Comparison of ENCODE assay signal across 1 cellular context in the genomic region with DNA sequence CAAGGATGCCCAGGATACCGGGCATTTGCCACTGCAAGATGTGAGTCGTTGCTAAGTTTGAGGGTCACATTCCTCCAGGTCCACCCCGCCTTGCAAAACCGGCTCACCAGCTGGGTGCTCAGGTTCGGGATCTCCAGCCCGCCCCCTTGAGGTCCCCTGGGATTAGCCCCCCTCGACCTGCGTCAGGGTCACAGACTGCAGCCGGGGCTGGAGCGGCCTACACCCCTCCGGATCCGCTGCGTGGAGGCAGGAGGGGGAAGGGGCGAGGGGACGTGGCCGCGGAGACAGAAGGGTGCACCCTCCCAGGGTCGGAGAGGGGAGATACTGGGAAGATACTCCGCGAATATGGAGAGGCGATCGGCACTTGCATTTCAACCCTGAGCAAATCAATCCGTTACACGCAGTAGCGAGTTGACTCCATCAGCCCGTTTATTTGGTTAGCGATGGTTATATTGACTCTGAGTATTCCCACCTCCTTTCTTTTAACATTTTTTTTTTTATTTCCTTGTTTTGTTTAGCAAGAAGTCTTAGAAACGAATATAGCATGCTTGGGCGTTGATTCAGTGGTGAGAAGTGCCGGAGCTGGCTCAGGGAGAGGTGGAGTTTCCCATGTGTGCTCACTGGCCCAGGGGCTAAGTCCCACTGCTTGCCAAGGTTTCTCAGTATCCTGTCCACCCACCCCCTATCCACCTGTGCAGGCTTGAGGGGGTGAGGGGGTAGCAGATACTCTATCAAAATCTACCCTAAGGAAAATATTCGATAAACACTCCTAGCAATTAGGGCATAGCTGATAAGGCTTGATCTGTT.
TF ChIP-seq lines count a peak whose summit lies in the region.

No MANE protein-coding gene starts in this region.

TF ChIP-seq in HepG2, 621 proteins besides CTCF, POLR2A, EP300 and RAD21 (continued from another document and continues in another):
- TF ChIP-seq, protein P1, sequence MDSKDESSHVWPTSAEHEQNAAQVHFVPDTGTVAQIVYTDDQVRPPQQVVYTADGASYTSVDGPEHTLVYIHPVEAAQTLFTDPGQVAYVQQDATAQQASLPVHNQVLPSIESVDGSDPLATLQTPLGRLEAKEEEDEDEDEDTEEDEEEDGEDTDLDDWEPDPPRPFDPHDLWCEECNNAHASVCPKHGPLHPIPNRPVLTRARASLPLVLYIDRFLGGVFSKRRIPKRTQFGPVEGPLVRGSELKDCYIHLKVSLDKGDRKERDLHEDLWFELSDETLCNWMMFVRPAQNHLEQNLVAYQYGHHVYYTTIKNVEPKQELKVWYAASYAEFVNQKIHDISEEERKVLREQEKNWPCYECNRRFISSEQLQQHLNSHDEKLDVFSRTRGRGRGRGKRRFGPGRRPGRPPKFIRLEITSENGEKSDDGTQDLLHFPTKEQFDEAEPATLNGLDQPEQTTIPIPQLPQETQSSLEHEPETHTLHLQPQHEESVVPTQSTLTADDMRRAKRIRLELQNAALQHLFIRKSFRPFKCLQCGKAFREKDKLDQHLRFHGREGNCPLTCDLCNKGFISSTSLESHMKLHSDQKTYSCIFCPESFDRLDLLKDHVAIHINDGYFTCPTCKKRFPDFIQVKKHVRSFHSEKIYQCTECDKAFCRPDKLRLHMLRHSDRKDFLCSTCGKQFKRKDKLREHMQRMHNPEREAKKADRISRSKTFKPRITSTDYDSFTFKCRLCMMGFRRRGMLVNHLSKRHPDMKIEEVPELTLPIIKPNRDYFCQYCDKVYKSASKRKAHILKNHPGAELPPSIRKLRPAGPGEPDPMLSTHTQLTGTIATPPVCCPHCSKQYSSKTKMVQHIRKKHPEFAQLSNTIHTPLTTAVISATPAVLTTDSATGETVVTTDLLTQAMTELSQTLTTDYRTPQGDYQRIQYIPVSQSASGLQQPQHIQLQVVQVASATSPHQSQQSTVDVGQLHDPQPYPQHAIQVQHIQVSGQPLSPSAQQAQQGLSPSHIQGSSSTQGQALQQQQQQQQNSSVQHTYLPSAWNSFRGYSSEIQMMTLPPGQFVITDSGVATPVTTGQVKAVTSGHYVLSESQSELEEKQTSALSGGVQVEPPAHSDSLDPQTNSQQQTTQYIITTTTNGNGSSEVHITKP (CRISPR knock-in tag; IDR thresholded peaks at IDR 0.05; ENCODE audit: low read depth), result no peak
- TF ChIP-seq ZNF263 (CRISPR knock-in tag; IDR thresholded peaks at IDR 0.05), result no peak
- no peak for TF ChIP-seq ARNT (IDR thresholded peaks at IDR 0.05)
- TF ChIP-seq ZNF468 (CRISPR knock-in tag; IDR thresholded peaks at IDR 0.05), result no peak
- no peak for TF ChIP-seq JUND (CRISPR knock-in tag; IDR thresholded peaks at IDR 0.05)
- no peak for TF ChIP-seq PLRG1 (conservative IDR thresholded peaks at IDR 0.05)
- TF ChIP-seq, protein P2, sequence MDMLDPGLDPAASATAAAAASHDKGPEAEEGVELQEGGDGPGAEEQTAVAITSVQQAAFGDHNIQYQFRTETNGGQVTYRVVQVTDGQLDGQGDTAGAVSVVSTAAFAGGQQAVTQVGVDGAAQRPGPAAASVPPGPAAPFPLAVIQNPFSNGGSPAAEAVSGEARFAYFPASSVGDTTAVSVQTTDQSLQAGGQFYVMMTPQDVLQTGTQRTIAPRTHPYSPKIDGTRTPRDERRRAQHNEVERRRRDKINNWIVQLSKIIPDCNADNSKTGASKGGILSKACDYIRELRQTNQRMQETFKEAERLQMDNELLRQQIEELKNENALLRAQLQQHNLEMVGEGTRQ (IDR thresholded peaks at IDR 0.05; ENCODE audit: low read depth, low read length), result no peak
- TF ChIP-seq, protein P2 (CRISPR knock-in tag; IDR thresholded peaks at IDR 0.05; ENCODE audit: borderline replicate concordance), result no peak
- no peak for TF ChIP-seq PCBP2 (optimal IDR thresholded peaks at IDR 0.05; ENCODE audit: low read depth, low read length, poor library complexity, severe bottlenecking)
- TF ChIP-seq CCAR2 (optimal IDR thresholded peaks at IDR 0.05; ENCODE audit: low read depth, low read length), result no peak
- TF ChIP-seq ZNF207 (IDR thresholded peaks at IDR 0.05; ENCODE audit: borderline replicate concordance), result no peak
- TF ChIP-seq ZMAT3 (CRISPR knock-in tag; conservative IDR thresholded peaks at IDR 0.05), result no peak
- no peak for TF ChIP-seq PHF20 (CRISPR knock-in tag; IDR thresholded peaks at IDR 0.05)
- TF ChIP-seq BHLHE40 (IDR thresholded peaks at IDR 0.05; ENCODE audit: low read length), result no peak
- TF ChIP-seq SMAD9 (CRISPR knock-in tag; IDR thresholded peaks at IDR 0.05), result no peak
- 0 out of 2 replicates have a peak, but pooled peaks have one; percentile 69 for TF ChIP-seq ZNF292 (CRISPR knock-in tag; IDR thresholded peaks at IDR 0.05; ENCODE audit: borderline replicate concordance, low read depth)
- no peak for TF ChIP-seq NFE2L2 (IDR thresholded peaks at IDR 0.05; ENCODE audit: low read length)
- peak; percentile 43 for TF ChIP-seq AGO2 (optimal IDR thresholded peaks at IDR 0.05; ENCODE audit: low read depth, low read length)
- TF ChIP-seq, protein P3, sequence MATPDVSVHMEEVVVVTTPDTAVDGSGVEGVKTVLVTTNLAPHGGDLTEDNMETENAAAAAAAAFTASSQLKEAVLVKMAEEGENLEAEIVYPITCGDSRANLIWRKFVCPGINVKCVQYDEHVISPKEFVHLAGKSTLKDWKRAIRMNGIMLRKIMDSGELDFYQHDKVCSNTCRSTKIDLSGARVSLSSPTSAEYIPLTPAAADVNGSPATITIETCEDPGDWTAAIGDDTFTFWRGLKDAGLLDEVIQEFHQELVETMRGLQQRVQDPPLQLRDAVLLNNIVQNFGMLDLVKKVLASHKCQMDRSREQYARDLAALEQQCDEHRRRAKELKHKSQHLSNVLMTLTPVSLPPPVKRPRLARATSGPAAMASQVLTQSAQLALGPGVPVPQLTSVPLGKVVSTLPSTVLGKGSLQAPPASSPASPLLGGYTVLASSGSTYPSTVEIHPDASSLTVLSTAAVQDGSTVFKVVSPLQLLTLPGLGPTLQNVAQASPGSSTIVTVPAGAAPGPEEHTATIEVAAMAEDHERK (CRISPR knock-in tag; IDR thresholded peaks at IDR 0.05; ENCODE audit: low read depth), result no peak
- no peak for TF ChIP-seq ZNF616 (CRISPR knock-in tag; IDR thresholded peaks at IDR 0.05; ENCODE audit: low read depth)
- TF ChIP-seq MTF1 (CRISPR knock-in tag; IDR thresholded peaks at IDR 0.05), result no peak
- TF ChIP-seq, protein P4, sequence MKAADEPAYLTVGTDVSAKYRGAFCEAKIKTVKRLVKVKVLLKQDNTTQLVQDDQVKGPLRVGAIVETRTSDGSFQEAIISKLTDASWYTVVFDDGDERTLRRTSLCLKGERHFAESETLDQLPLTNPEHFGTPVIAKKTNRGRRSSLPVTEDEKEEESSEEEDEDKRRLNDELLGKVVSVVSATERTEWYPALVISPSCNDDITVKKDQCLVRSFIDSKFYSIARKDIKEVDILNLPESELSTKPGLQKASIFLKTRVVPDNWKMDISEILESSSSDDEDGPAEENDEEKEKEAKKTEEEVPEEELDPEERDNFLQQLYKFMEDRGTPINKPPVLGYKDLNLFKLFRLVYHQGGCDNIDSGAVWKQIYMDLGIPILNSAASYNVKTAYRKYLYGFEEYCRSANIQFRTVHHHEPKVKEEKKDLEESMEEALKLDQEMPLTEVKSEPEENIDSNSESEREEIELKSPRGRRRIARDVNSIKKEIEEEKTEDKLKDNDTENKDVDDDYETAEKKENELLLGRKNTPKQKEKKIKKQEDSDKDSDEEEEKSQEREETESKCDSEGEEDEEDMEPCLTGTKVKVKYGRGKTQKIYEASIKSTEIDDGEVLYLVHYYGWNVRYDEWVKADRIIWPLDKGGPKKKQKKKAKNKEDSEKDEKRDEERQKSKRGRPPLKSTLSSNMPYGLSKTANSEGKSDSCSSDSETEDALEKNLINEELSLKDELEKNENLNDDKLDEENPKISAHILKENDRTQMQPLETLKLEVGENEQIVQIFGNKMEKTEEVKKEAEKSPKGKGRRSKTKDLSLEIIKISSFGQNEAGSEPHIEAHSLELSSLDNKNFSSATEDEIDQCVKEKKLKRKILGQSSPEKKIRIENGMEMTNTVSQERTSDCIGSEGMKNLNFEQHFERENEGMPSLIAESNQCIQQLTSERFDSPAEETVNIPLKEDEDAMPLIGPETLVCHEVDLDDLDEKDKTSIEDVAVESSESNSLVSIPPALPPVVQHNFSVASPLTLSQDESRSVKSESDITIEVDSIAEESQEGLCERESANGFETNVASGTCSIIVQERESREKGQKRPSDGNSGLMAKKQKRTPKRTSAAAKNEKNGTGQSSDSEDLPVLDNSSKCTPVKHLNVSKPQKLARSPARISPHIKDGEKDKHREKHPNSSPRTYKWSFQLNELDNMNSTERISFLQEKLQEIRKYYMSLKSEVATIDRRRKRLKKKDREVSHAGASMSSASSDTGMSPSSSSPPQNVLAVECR (CRISPR knock-in tag; IDR thresholded peaks at IDR 0.05; ENCODE audit: borderline replicate concordance), result peak; percentile 84; the same call in 1 of the 2 replicates
- TF ChIP-seq, protein P5, sequence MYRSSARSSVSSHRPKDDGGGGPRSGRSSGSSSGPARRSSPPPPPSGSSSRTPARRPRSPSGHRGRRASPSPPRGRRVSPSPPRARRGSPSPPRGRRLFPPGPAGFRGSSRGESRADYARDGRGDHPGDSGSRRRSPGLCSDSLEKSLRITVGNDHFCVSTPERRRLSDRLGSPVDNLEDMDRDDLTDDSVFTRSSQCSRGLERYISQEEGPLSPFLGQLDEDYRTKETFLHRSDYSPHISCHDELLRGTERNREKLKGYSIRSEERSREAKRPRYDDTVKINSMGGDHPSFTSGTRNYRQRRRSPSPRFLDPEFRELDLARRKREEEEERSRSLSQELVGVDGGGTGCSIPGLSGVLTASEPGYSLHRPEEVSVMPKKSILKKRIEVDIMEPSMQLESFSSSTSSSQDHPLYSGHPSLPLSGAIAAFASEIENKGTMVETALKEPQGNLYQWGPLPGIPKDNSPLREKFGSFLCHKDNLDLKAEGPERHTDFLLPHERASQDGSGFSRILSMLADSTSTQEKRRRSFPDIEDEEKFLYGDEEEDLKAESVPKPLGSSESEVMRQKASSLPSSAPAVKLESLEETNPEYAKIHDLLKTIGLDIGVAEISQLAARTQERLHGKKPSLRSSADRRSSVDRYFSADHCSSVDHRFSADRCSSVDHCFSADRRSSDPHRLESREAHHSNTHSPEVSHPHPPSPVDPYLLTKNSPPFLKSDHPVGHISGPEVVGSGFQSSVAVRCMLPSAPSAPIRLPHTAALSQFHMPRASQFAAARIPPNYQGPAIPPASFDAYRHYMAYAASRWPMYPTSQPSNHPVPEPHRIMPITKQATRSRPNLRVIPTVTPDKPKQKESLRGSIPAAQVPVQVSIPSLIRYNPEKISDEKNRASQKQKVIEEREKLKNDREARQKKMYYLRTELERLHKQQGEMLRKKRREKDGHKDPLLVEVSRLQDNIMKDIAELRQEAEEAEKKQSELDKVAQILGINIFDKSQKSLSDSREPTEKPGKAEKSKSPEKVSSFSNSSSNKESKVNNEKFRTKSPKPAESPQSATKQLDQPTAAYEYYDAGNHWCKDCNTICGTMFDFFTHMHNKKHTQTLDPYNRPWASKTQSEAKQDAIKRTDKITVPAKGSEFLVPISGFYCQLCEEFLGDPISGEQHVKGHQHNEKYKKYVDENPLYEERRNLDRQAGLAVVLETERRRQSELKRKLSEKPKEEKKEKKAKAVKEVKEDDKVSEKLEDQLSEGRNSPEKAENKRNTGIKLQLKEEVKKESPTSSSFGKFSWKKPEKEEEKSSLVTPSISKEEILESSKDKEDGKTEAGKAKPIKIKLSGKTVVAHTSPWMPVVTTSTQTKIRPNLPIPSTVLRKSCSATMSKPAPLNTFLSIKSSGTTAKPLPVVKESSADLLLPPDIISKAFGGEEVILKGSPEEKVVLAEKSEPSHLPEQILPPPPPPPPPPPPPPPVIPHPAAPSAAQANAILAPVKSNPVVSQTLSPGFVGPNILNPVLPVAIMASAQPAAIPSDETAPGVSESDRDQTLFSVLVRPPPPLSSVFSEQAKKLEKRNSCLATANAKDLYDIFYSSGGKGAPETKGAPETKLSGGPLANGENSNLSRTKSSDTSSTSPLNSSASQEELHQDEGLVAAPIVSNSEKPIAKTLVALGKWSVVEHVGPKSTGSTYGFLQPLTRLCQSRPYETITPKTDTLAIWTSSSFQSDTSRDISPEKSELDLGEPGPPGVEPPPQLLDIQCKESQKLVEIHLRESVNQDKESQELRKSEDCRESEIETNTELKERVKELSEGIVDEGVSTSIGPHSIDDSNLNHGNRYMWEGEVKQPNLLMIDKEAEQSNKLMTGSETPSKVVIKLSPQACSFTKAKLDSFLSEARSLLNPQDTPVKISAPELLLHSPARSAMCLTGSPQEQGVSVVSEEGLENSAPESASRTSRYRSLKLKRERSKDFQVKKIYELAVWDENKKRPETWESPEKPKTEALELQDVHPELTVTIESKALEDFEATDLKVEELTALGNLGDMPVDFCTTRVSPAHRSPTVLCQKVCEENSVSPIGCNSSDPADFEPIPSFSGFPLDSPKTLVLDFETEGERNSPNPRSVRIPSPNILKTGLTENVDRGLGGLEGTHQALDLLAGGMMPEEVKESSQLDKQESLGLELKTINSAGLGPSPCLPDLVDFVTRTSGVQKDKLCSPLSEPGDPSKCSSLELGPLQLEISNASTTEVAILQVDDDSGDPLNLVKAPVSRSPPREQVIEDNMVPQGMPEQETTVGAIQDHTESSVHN (CRISPR knock-in tag; IDR thresholded peaks at IDR 0.05), result no peak
- no peak for TF ChIP-seq CEBPG (CRISPR knock-in tag; IDR thresholded peaks at IDR 0.05)
- peak; percentile 54; the same call in 1 of the 2 replicates for TF ChIP-seq ZNF589 (CRISPR knock-in tag; conservative IDR thresholded peaks at IDR 0.05)
- TF ChIP-seq ELF3 (CRISPR knock-in tag; IDR thresholded peaks at IDR 0.05), result no peak
- TF ChIP-seq XBP1 (CRISPR knock-in tag; IDR thresholded peaks at IDR 0.05), result no peak
- TF ChIP-seq STAG1 (CRISPR knock-in tag; IDR thresholded peaks at IDR 0.05), result peak; percentile 38
